ENCODE assay signal across 8 cellular contexts in genomic region chr1:220803401-220804201, GRCh38. TPM values are rescaled to one million over a fixed set of nuclear protein-coding genes. Genes with fewer than 3 reads are reported as not detected.
DNase-seq lines count a peak whose midpoint lies in the region; ATAC-seq and TF ChIP-seq lines count a peak whose summit lies in the region.

No MANE protein-coding gene starts in this region.

- H3K27me3 ChIP-seq in A673 (replicated peaks; ENCODE audit: insufficient read depth, low read depth, low read length, poor library complexity), result no peaks in the 10 kb centered on the region
- H3K27me3 ChIP-seq in SK-N-SH (ENCODE audit: insufficient read depth), result no peaks in the 10 kb centered on the region
- no peaks in the 10 kb centered on the region for H3K27me3 ChIP-seq in neutrophil

- H3K4me3 ChIP-seq in A673 (ENCODE audit: low read depth, low read length, poor library complexity, severe bottlenecking), result no peak overlapping the region
- H3K4me3 ChIP-seq in SK-N-SH (ENCODE audit: low read depth in 2 of 2, low read length in 1 of 2), result no peak overlapping the region; a peak in 1 of 4 replicates
- no peak overlapping the region for H3K4me3 ChIP-seq in neutrophil (ENCODE audit: low read depth in 1 of 2, low read length in 1 of 2)

- no peaks in the 10 kb centered on the region for H3F3A ChIP-seq in SK-N-SH (replicated peaks; ENCODE audit: insufficient read depth)

- no peak overlapping the region for H3K4me2 ChIP-seq in SK-N-SH

- no peak for TF ChIP-seq EP300 in SK-N-SH (IDR thresholded peaks at IDR 0.05; ENCODE audit: borderline replicate concordance in 1 of 2, low read depth in 1 of 2, low read length in 1 of 2)

- TF ChIP-seq RAD21 in SK-N-SH (IDR thresholded peaks at IDR 0.05; ENCODE audit: low read length), result peak; percentile 68

- H3K36me3 ChIP-seq in A673 (ENCODE audit: insufficient read depth, low read length, poor library complexity, severe bottlenecking), result no peaks in the 10 kb centered on the region
- H3K36me3 ChIP-seq in SK-N-SH (replicated peaks in 1 of 2; ENCODE audit: control insufficient read depth in 1 of 2, insufficient read depth in 2 of 2, low read length in 1 of 2), result peaks cover 0 to 9% of the 10 kb centered on the region in 2 experiments
- H3K36me3 ChIP-seq in neutrophil, result peaks cover 98% of the 10 kb centered on the region

- H2AFZ ChIP-seq in SK-N-SH (ENCODE audit: low read depth), result peak overlapping the region; percentile 24; the same call in 1 of the 2 replicates

- TF ChIP-seq CTCF in A673 (conservative IDR thresholded peaks at IDR 0.05; ENCODE audit: low read depth, low read length) (peak; percentile 86), GM10248 (IDR thresholded peaks at IDR 0.05; ENCODE audit: control extremely low read depth, extremely low read depth, low read depth, missing control alignments) (peak; percentile 57), SK-N-SH (IDR thresholded peaks at IDR 0.05) (peak; percentile 94), neutrophil (IDR thresholded peaks at IDR 0.05) (peak; percentile 79)

- H3K27ac ChIP-seq in A673 (ENCODE audit: low read depth, low read length, poor library complexity, severe bottlenecking), result no peak overlapping the region
- no peak overlapping the region for H3K27ac ChIP-seq in SK-N-SH (ENCODE audit: low read depth in 2 of 2, low read length in 1 of 2)
- peak overlapping the region; percentile 44 for H3K27ac ChIP-seq in neutrophil

- WGBS in SK-N-SH (ENCODE audit: low lambda C conversion rate), result 73% methylated on average over 10 of the region's 10 CpGs

- CTCF ChIA-PET in A673 (lab: Charles Lee), result interaction anchor here (0.6 to 1.0 kb wide), 2 partner anchors 15 to 28 kb away, joined by 3 to 4 read pairs; no protein-coding TSS in a partner anchor
- CTCF ChIA-PET in GM10248 (lab: Yijun Ruan, JAX), result interaction anchor here (1.3 to 2.2 kb wide), 3 partner anchors 17 to 28 kb away, joined by 3 to 5 read pairs (median 4); partner anchors contain the start of gene MTARC1
- CTCF ChIA-PET in SK-N-SH (lab: Yijun Ruan, JAX), result interaction anchor here (0.6 to 3.2 kb wide), 30 partner anchors 8 to 811 kb away, joined by 3 to 63 read pairs (median 4); partner anchors contain the start of gene MTARC1

- peak; percentile 40 for DNase-seq in A673 (ENCODE audit: low spot score)
- peak; percentile 40 for DNase-seq in GM10248 (ENCODE audit: extremely low spot score)
- DNase-seq in SK-N-SH, result peak; percentile 60
- DNase-seq in fibroblast of peridontal ligament (ENCODE audit: extremely low read depth), result peak; percentile 61
- no peak for DNase-seq in amniotic stem cell (lab: John Stamatoyannopoulos, UW)

- H4K20me1 ChIP-seq in SK-N-SH (ENCODE audit: insufficient read depth), result no peaks in the 10 kb centered on the region

- ATAC-seq in HG03565 (IDR thresholded peaks at IDR 0.05; ENCODE audit: unreplicated experiment) (peak; percentile 60), HG02610 (IDR thresholded peaks at IDR 0.05; ENCODE audit: unreplicated experiment) (no peak)

- H3K4me1 ChIP-seq in A673 (ENCODE audit: insufficient read depth, low read length, poor library complexity, severe bottlenecking), result peaks cover 2% of the 10 kb centered on the region
- H3K4me1 ChIP-seq in SK-N-SH (ENCODE audit: control insufficient read depth in 1 of 2, insufficient read depth in 2 of 2, low read depth in 1 of 2, low read length in 1 of 2), result peaks cover 0 to 5% of the 10 kb centered on the region in 2 experiments; a peak in 1 of 4 replicates
- H3K4me1 ChIP-seq in neutrophil (ENCODE audit: control insufficient read depth in 1 of 2, insufficient read depth in 1 of 2, low read depth in 1 of 2, low read length in 1 of 2), result peaks cover 16 to 19% of the 10 kb centered on the region in 2 experiments

- BruUV-seq in A673 (replicated peaks; lab: Mats Ljungman, UMichigan), result no TSS peak

- H3K9me3 ChIP-seq in A673 (ENCODE audit: low read depth, low read length, poor library complexity, severe bottlenecking) (no peaks in the 10 kb centered on the region), SK-N-SH (no peaks in the 10 kb centered on the region), neutrophil (no peaks in the 10 kb centered on the region)

- H3K9me2 ChIP-seq in SK-N-SH, result no peaks in the 10 kb centered on the region

- POLR2A ChIA-PET in A673 (lab: Charles Lee; ENCODE audit: low non-redundant PET) (no interaction called here), GM10248 (lab: Yijun Ruan, JAX) (no interaction called here), SK-N-SH (lab: Yijun Ruan, JAX) (no interaction called here)

- no peak overlapping the region for H3K9ac ChIP-seq in SK-N-SH

- no peaks in the 10 kb centered on the region for H3K79me2 ChIP-seq in SK-N-SH (ENCODE audit: insufficient read depth)

- intact Hi-C loops in A673 (cut with micrococcal nuclease; ENCODE audit: unreplicated experiment), result no loop called here

TF ChIP-seq in SK-N-SH, 30 proteins besides CTCF, POLR2A, EP300 and RAD21:
- 0 out of 2 replicates have a peak, but pooled peaks have one; percentile 13 for TF ChIP-seq RCOR1 (IDR thresholded peaks at IDR 0.05; ENCODE audit: low read length)
- no peak for TF ChIP-seq GATA2 (CRISPR knock-in tag; IDR thresholded peaks at IDR 0.05)
- TF ChIP-seq SMC3 (IDR thresholded peaks at IDR 0.05; ENCODE audit: low read depth, low read length), result peak; percentile 25; the same call in 1 of the 2 replicates
- no peak for TF ChIP-seq TEAD4 (IDR thresholded peaks at IDR 0.05; ENCODE audit: borderline replicate concordance, insufficient read depth)

RNA-seq across cellular contexts. Expression of gene MTARC1, which starts 16.9 kb away (rescaled TPM):
- total RNA-seq in A673 (2021), result 0.43 TPM in 1 of 2 replicates, not detected in the other
- 5.4 and 6.1 TPM in 2 replicates for polyA plus RNA-seq in SK-N-SH (2012; rRNA removed)
- polyA plus RNA-seq in SK-N-SH (2012; cell fraction: cytosol; rRNA removed), result 6.3 and 9.4 TPM in 2 replicates
- polyA plus RNA-seq in SK-N-SH (2012; cell fraction: nucleus; rRNA removed), result 2.6 and 4.3 TPM in 2 replicates

RNA-seq across cellular contexts. Expression of gene MTARC2, which starts 55.5 kb away (rescaled TPM):
- total RNA-seq in A673 (2021), result 0.55 TPM in 1 of 2 replicates, not detected in the other
- polyA plus RNA-seq in SK-N-SH (2012; rRNA removed), result 6.0 and 6.1 TPM in 2 replicates
- 4.2 and 4.4 TPM in 2 replicates for polyA plus RNA-seq in SK-N-SH (2012; cell fraction: cytosol; rRNA removed)
- polyA plus RNA-seq in SK-N-SH (2012; cell fraction: nucleus; rRNA removed), result 19.4 and 19.6 TPM in 2 replicates
